ENCODE assay signal across 10 cellular contexts in the genomic region with DNA sequence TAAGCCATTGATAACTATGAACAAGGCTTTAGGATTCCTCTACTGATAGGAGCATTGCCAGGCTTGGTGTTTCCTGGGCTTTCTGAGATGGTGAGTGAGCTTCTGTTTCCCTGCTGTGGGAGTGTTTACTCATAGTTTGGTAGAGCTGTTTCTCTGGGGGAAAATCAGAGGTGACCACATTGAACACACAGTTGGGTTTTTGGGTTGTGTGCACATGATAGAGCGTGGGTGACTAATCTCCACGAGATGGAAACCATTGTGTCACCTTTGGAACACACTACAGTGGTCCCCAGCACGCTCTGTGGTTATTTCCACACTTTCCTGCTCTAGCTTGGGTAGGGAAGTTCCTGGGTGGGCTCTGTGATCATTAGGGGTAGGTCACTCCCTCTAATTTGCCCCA. TPM values are rescaled to one million over a fixed set of nuclear protein-coding genes. Genes with fewer than 3 reads are reported as not detected.
DNase-seq lines count a peak whose midpoint lies in the region; ATAC-seq and TF ChIP-seq lines count a peak whose summit lies in the region.
"Had no signal": no experiment of that assay in that cellular context is flagged by ENCODE, and none has a peak within 500 bp of the region (broad histone marks: within the 10 kb centered on the region; RNA-seq: fewer than 3 reads in every experiment).

No MANE protein-coding gene starts in this region.

- DNase-seq in A172 (ENCODE audit: low spot score) (peak; percentile 8), RPMI7951 (ENCODE audit: low read depth) (peak; percentile 84), astrocyte of the cerebellum (ENCODE audit: low read depth) (peak; percentile 66), D341Med (ENCODE audit: low spot score) (no peak), NCI-H82 treated with DMSO at 0.1 percent for 48 hours (lab: John Stamatoyannopoulos, UW; ENCODE audit: unreplicated experiment) (no peak), SHP77 (lab: John Stamatoyannopoulos, UW) (no peak)
- peak; percentile 50 to 63 (median 61) for DNase-seq in stimulated activated CD4-positive, alpha-beta T cell treated with anti-CD3 and anti-CD28 coated beads, Interleukin-12 subunit alpha, Interleukin-12 subunit beta, amount 100 ng/mL, for 48 hours (ENCODE audit: low read depth in 2 of 3, low spot score in 1 of 3)
- DNase-seq: NCI-H1417, pancreas had no signal

- ATAC-seq in GM18511 (IDR thresholded peaks at IDR 0.05; ENCODE audit: unreplicated experiment) = no peak

- in situ Hi-C loops in astrocyte of the cerebellum (cut with HindIII; ENCODE audit: low sequenced_read_pairs) = no loop called here

- no peak for TF ChIP-seq CTCF in astrocyte of the cerebellum (IDR thresholded peaks at IDR 0.05; ENCODE audit: low read depth, low read length, missing control alignments)

- no peak overlapping the region for H3K4me3 ChIP-seq in astrocyte of the cerebellum (ENCODE audit: low read depth, low read length)
- H3K4me3 ChIP-seq: pancreas had no signal

RNA-seq across cellular contexts. Expression of gene IL1R1, which starts 5.4 kb away (rescaled TPM):
- total RNA-seq in A172 (2014; rRNA removed; shearing (Covaris generic)) = 1.7 and 2.6 TPM in 2 replicates
- 19.7 and 27.2 TPM in 2 replicates for total RNA-seq in RPMI7951 (2014; rRNA removed; shearing (Covaris generic))

RNA-seq across cellular contexts. Expression of gene IL1RL2, which starts 38.9 kb away (rescaled TPM):
- total RNA-seq in A172 (2014; rRNA removed; shearing (Covaris generic)) = not detected in 2 replicates
- 0.39 TPM in 1 of 2 replicates, not detected in the other for total RNA-seq in RPMI7951 (2014; rRNA removed; shearing (Covaris generic))

Comparison
In these comparisons a context has a peak if more than half of its experiments do, and no peak if none do; other contexts are left out.
1. DNase-seq: peak in A172 (single experiment), RPMI7951 (single experiment), astrocyte of the cerebellum (single experiment) and stimulated activated CD4-positive, alpha-beta T cell treated with anti-CD3 and anti-CD28 coated beads, Interleukin-12 subunit alpha, Interleukin-12 subunit beta, amount 100 ng/mL, for 48 hours (3 of 3); none in D341Med (single experiment), NCI-H82 treated with DMSO at 0.1 percent for 48 hours (single experiment) and SHP77 (0 of 2).